28 cellular contexts compared by ENCODE assay signal in genomic region chr14:57512221-57512620, GRCh38. TPM values are rescaled to one million over a fixed set of nuclear protein-coding genes. Genes with fewer than 3 reads are reported as not detected.
A peak's percentile ranks its signal among the peaks of the same experiment; 100 is the strongest.
DNase-seq lines count a peak whose midpoint lies in the region; TF ChIP-seq lines count a peak whose summit lies in the region.
"Had no signal": no experiment of that assay in that cellular context is flagged by ENCODE, and none has a peak within 500 bp of the region (broad histone marks: within the 10 kb centered on the region; RNA-seq: fewer than 3 reads in every experiment).

No MANE protein-coding gene starts in this region.

- H3K36me3 ChIP-seq in hepatocyte (replicated peaks; ENCODE audit: insufficient read depth, low read depth) = no peaks in the 10 kb centered on the region
- H3K36me3 ChIP-seq: prostate gland, tibial nerve had no signal

- no peak overlapping the region for H3K4me3 ChIP-seq in hepatocyte
- H3K4me3 ChIP-seq: prostate gland, tibial nerve had no signal

- no peaks in the 10 kb centered on the region for H3K27me3 ChIP-seq in hepatocyte
- H3K27me3 ChIP-seq: tibial nerve had no signal

- no peak overlapping the region for H3K4me2 ChIP-seq in hepatocyte

- H3K9me2 ChIP-seq in hepatocyte (replicated peaks; ENCODE audit: insufficient read depth) = no peaks in the 10 kb centered on the region

- no peak overlapping the region for H2AFZ ChIP-seq in hepatocyte

- 35% methylated on average over 3 of the region's 3 CpGs for WGBS in hepatocyte (ENCODE audit: low lambda C conversion rate, missing lambda C conversion rate)

- no peaks in the 10 kb centered on the region for H3K4me1 ChIP-seq in hepatocyte (ENCODE audit: insufficient read depth)
- H3K4me1 ChIP-seq: prostate gland, tibial nerve had no signal

- no peaks in the 10 kb centered on the region for H4K20me1 ChIP-seq in hepatocyte (ENCODE audit: insufficient read depth, poor library complexity, severe bottlenecking)

- H3K27ac ChIP-seq in hepatocyte = no peak overlapping the region
- H3K27ac ChIP-seq: C4-2B, prostate gland, tibial nerve had no signal

- no peaks in the 10 kb centered on the region for H3K9me3 ChIP-seq in hepatocyte (ENCODE audit: low read depth)
- H3K9me3 ChIP-seq: prostate gland had no signal

- POLR2A ChIA-PET in HEK293T (lab: Yijun Ruan, JAX) = no interaction called here

- no peak for TF ChIP-seq CTCF in hepatocyte (IDR thresholded peaks at IDR 0.05; ENCODE audit: poor library complexity)

- CTCF ChIA-PET in HEK293T (lab: Yijun Ruan, JAX) = interaction anchor here (0.7 kb wide), 1 partner anchor 48 kb away, joined by 3 read pairs; no protein-coding TSS in a partner anchor

- H3K79me2 ChIP-seq in hepatocyte = no peaks in the 10 kb centered on the region

- DNase-seq in COLO668 (lab: John Stamatoyannopoulos, UW; ENCODE audit: unreplicated experiment) (peak; percentile 28), HEK293T (ENCODE audit: extremely low spot score) (peak; percentile 22), NCI-H524 treated with DMSO at 0.1 percent for 48 hours (lab: John Stamatoyannopoulos, UW) (peak; percentile 31), hepatocyte (ENCODE audit: low spot score) (peak; percentile 10), foreskin melanocyte (no peak), GF-D8 (lab: John Stamatoyannopoulos, UW) (no peak), midbrain (lab: John Stamatoyannopoulos, UW) (no peak), epidermal melanocyte (ENCODE audit: insufficient read length, low spot score) (no peak)
- DNase-seq: activated CD4-positive, alpha-beta T cell treated with anti-CD3 and anti-CD28 coated beads, Interleukin-2, amount 10 ng/mL, durations not matched to agents 7 days and 5 days; activated naive CD8-positive, alpha-beta T cell treated with anti-CD3 and anti-CD28 coated beads, Interleukin-2, amount 10 ng/mL, durations not matched to agents 7 days and 5 days; DMS153; effector CD8-positive, alpha-beta T cell; left colon; NCI-H226; small intestine; stimulated activated CD4-positive, alpha-beta T cell treated with anti-CD3 and anti-CD28 coated beads, Interleukin-2, amount 100 ng/mL, for 48 hours; stimulated activated naive CD4-positive, alpha-beta T cell treated with Interleukin-2 at 50 U/mL for 16 hours; T-helper 1 cell had no signal

TF ChIP-seq in HEK293T, 16 proteins besides CTCF, POLR2A, EP300 and RAD21:
- TF ChIP-seq PKNOX1 (IDR thresholded peaks at IDR 0.05) (peak; percentile 48), TARDBP (IDR thresholded peaks at IDR 0.05) (no peak), ZNF384 (IDR thresholded peaks at IDR 0.05) (no peak)

RNA-seq across cellular contexts. Expression of gene CCDC198, which starts 18.6 kb away (rescaled TPM):
- 21.8 and 34.5 TPM in 2 replicates for total RNA-seq in hepatocyte
- 8.5 and 15.3 TPM in 2 replicates for polyA plus RNA-seq in hepatocyte
- total RNA-seq: activated CD4-positive, alpha-beta T cell treated with anti-CD3 and anti-CD28 coated beads, Interleukin-2, amount 10 ng/mL, durations not matched to agents 7 days and 5 days; activated naive CD8-positive, alpha-beta T cell treated with anti-CD3 and anti-CD28 coated beads, Interleukin-2, amount 10 ng/mL, durations not matched to agents 7 days and 5 days; activated T-helper 2 cell treated with anti-CD3 and anti-CD28 coated beads, Interferon-gamma antibody, Interleukin-2, Interleukin-4, amounts not matched to agents 10 μg/mL and 5 μg/mL and 100 μg/mL, durations not matched to agents 14 hours and 24 hours and 36 hours; esophagus mucosa; H1; left colon; MCF 10A; prostate gland had no signal
- polyA plus RNA-seq: AG04450, H1, IgD-negative memory B cell, neural cell had no signal

Comparison
In these comparisons a context has a peak if more than half of its experiments do, and no peak if none do; other contexts are left out.
1. DNase-seq: peak in COLO668 (single experiment), HEK293T (single experiment), NCI-H524 treated with DMSO at 0.1 percent for 48 hours (single experiment) and hepatocyte (single experiment); none in foreskin melanocyte (single experiment), GF-D8 (single experiment), midbrain (single experiment) and epidermal melanocyte (single experiment).